ENCODE assay signal across 8 cellular contexts in genomic region chr22:32801001-32801435, GRCh38. TPM values are rescaled to one million over a fixed set of nuclear protein-coding genes. Genes with fewer than 3 reads are reported as not detected.
DNase-seq lines count a peak whose midpoint lies in the region; ATAC-seq and TF ChIP-seq lines count a peak whose summit lies in the region.

No MANE protein-coding gene starts in this region.

- 29 to 41% methylated on average over 9 of the region's 9 CpGs for WGBS in sigmoid colon, 2 donors

- CTCF ChIA-PET in MCF 10A (lab: Yijun Ruan, JAX) = interaction anchor here (0.7 to 11.5 kb wide), 6 partner anchors 143 to 273 kb away, joined by 3 to 205 read pairs (median 8); no protein-coding TSS in a partner anchor

- H3K4me1 ChIP-seq in GM23338 (ENCODE audit: insufficient read depth) (peaks cover 31% of the 10 kb centered on the region), iPS-20b (ENCODE audit: insufficient read depth, low read length) (peaks cover 24% of the 10 kb centered on the region; the same call in 1 of the 2 replicates), sigmoid colon (peaks cover 0 to 49% (median 38%) of the 10 kb centered on the region in 4 donors)

- H2AFZ ChIP-seq in GM23338 = no peak overlapping the region

- ATAC-seq in GM23338 = peak; percentile 11; the same call in 2 of the 3 replicates
- no peak for ATAC-seq in GM21529 (IDR thresholded peaks at IDR 0.05; ENCODE audit: unreplicated experiment)

- H3K36me3 Mint-ChIP-seq in GM23338 (ENCODE audit: low read depth) (no peaks in the 10 kb centered on the region), MCF 10A (ENCODE audit: insufficient read depth, unreplicated experiment) (no peaks in the 10 kb centered on the region)

- H3K27ac Mint-ChIP-seq in GM23338 (no peak overlapping the region), MCF 10A (ENCODE audit: low read depth, unreplicated experiment) (no peak overlapping the region)

- no TSS peak for BruUV-seq in MCF 10A (replicated peaks; lab: Mats Ljungman, UMichigan)

- H3K79me2 ChIP-seq in GM23338 (replicated peaks; ENCODE audit: insufficient read depth) = no peaks in the 10 kb centered on the region; the same call in 1 of the 2 replicates

- DNase-seq in GM23338 (ENCODE audit: low spot score) (no peak), MCF 10A (ENCODE audit: unreplicated experiment) (no peak), sigmoid colon (no peak), DMS53 (lab: John Stamatoyannopoulos, UW) (no peak)
- no peak for DNase-seq in activated naive CD4-positive, alpha-beta T cell treated with anti-CD3 and anti-CD28 coated beads, Interleukin-2, amount 50 U/mL, for 16 hours
- DNase-seq in effector CD8-positive, alpha-beta T cell (lab: John Stamatoyannopoulos, UW) = no peak

- H3K36me3 ChIP-seq in GM23338 (ENCODE audit: insufficient read depth) (no peaks in the 10 kb centered on the region), iPS-20b (ENCODE audit: insufficient read depth, low read depth, low read length) (no peaks in the 10 kb centered on the region), sigmoid colon (no peaks in the 10 kb centered on the region)

- H3K4me3 Mint-ChIP-seq in GM23338 (peak overlapping the region; percentile 65), MCF 10A (ENCODE audit: unreplicated experiment) (peak overlapping the region; percentile 80)

- no peaks in the 10 kb centered on the region for H3F3A ChIP-seq in GM23338 (replicated peaks; ENCODE audit: low read depth)

- H3K9me3 Mint-ChIP-seq in GM23338 = no peaks in the 10 kb centered on the region
- H3K9me3 Mint-ChIP-seq in MCF 10A (ENCODE audit: unreplicated experiment) = no peaks in the 10 kb centered on the region

- no peaks in the 10 kb centered on the region for H3K9me3 ChIP-seq in iPS-20b (ENCODE audit: insufficient read depth, low read depth, low read length)
- H3K9me3 ChIP-seq in sigmoid colon = no peaks in the 10 kb centered on the region

- H3K4me2 ChIP-seq in GM23338 = peak overlapping the region; percentile 93

- TF ChIP-seq CTCF in GM23338 (conservative IDR thresholded peaks at IDR 0.05; ENCODE audit: low read depth in 2 of 2) (no peak), MCF 10A (IDR thresholded peaks at IDR 0.05; ENCODE audit: unreplicated experiment) (no peak), sigmoid colon (IDR thresholded peaks at IDR 0.05) (no peak)

- H3K27me3 Mint-ChIP-seq in GM23338 (ENCODE audit: insufficient read depth, low read depth, poor library complexity) = peaks cover 41% of the 10 kb centered on the region
- no peaks in the 10 kb centered on the region for H3K27me3 Mint-ChIP-seq in MCF 10A (ENCODE audit: insufficient read depth, unreplicated experiment)

- H3K9ac ChIP-seq in iPS-20b (ENCODE audit: low read depth, low read length) = peak overlapping the region; percentile 46; the same call in 1 of the 2 replicates

- POLR2A ChIA-PET in MCF 10A (lab: Yijun Ruan, JAX) = interaction anchor here (1.0 to 1.3 kb wide), 8 partner anchors 9 to 196 kb away, joined by 3 to 5 read pairs (median 4); no protein-coding TSS in a partner anchor

- no peak for TF ChIP-seq EP300 in sigmoid colon (IDR thresholded peaks at IDR 0.05)

- intact Hi-C loops in MCF 10A (cut with micrococcal nuclease) (loop anchor here (5.0 to 10.0 kb wide), 2 partner anchors 324 to 401 kb away; no protein-coding TSS in a partner anchor), sigmoid colon (cut with DNase I) (loop anchor here (5.0 kb wide), 3 partner anchors 111 to 324 kb away; no protein-coding TSS in a partner anchor)

- H3K4me1 Mint-ChIP-seq in GM23338 (peaks cover 39% of the 10 kb centered on the region), MCF 10A (ENCODE audit: insufficient read depth, unreplicated experiment) (peaks cover 25% of the 10 kb centered on the region)

- H3K4me3 ChIP-seq in GM23338 (peak overlapping the region; percentile 72), iPS-20b (ENCODE audit: low read length) (peak overlapping the region; percentile 66; the same call in 1 of the 2 replicates), sigmoid colon (peak overlapping the region; percentile 75 to 93 (median 78))

- H3K27me3 ChIP-seq in GM23338 (ENCODE audit: insufficient read depth) = peaks cover 35% of the 10 kb centered on the region
- peaks cover 49% of the 10 kb centered on the region for H3K27me3 ChIP-seq in iPS-20b (ENCODE audit: insufficient read depth, low read length)
- H3K27me3 ChIP-seq in sigmoid colon = no peaks in the 10 kb centered on the region

- H3K27ac ChIP-seq in GM23338 (ENCODE audit: low read depth) (no peak overlapping the region), iPS-20b (ENCODE audit: low read length) (no peak overlapping the region), sigmoid colon (peak overlapping the region; percentile 89 to 94 (median 91))

- no peak for TF ChIP-seq POLR2A in sigmoid colon (IDR thresholded peaks at IDR 0.05)

- H3K9me2 ChIP-seq in GM23338 (ENCODE audit: insufficient read depth) = no peaks in the 10 kb centered on the region

- H4K20me1 ChIP-seq in GM23338 (replicated peaks; ENCODE audit: insufficient read depth) = peaks cover 30% of the 10 kb centered on the region

TF ChIP-seq in GM23338, 12 proteins besides CTCF, POLR2A, EP300 and RAD21 (continues in another document):
- TF ChIP-seq CREB1 (CRISPR knock-in tag; IDR thresholded peaks at IDR 0.05; ENCODE audit: low read depth) (no peak), EZH2 (IDR thresholded peaks at IDR 0.05; ENCODE audit: low read depth, unreplicated experiment) (no peak), JUNB (IDR thresholded peaks at IDR 0.05; ENCODE audit: unreplicated experiment) (no peak), STAT1 (IDR thresholded peaks at IDR 0.05; ENCODE audit: unreplicated experiment) (no peak), ZNF114 (CRISPR knock-in tag; IDR thresholded peaks at IDR 0.05) (no peak), POLR2AphosphoS5 (IDR thresholded peaks at IDR 0.05; ENCODE audit: low read depth) (no peak), ZNF462 (CRISPR knock-in tag; IDR thresholded peaks at IDR 0.05) (no peak), EZH2phosphoT487 (IDR thresholded peaks at IDR 0.05; ENCODE audit: unreplicated experiment) (no peak), NANOG (IDR thresholded peaks at IDR 0.05; ENCODE audit: borderline replicate concordance) (no peak), ZNF331 (CRISPR knock-in tag; IDR thresholded peaks at IDR 0.05; ENCODE audit: low read depth) (no peak)

RNA-seq across cellular contexts. Expression of gene TIMP3, which starts 0.5 kb away (rescaled TPM):
- total RNA-seq in GM23338 (2014; rRNA removed; shearing (Covaris generic)) = 1.4 and 1.9 TPM in 2 replicates
- polyA plus RNA-seq in GM23338 (2016; fragmentation: Nextera tagmentation; extraction: Ambion mirVana) = 3.5 and 4.3 TPM in 2 replicates
- total RNA-seq in MCF 10A (2022) = 44.9 and 50.6 TPM in 2 replicates
- 100 to 1,000 TPM; 120 to 295 (median 205) TPM for total RNA-seq in sigmoid colon
- polyA plus RNA-seq in sigmoid colon = 10 to 100 TPM in 2 of 3 donors, 1 to 10 TPM in 1; 4.6 to 40.0 (median 10.2) TPM

Comparison
In these comparisons a context has a peak if more than half of its experiments do, and no peak if none do; other contexts are left out.
1. H3K27ac ChIP-seq: peak in sigmoid colon (4 of 4); none in GM23338 (single experiment) and iPS-20b (single experiment).
2. RNA of gene TIMP3, which starts 0.5 kb away (total RNA-seq): 120 to 295 TPM in sigmoid colon and 44.9 to 50.6 TPM in MCF 10A; 1.4 to 1.9 TPM in GM23338; every median in the first group is over 10 times any median in the second.
3. Peak in every context shown above with its lines, with median percentiles within 50 percentile points of each other: H3K4me3 ChIP-seq.